8 cellular contexts compared by ENCODE assay signal in the genomic region with DNA sequence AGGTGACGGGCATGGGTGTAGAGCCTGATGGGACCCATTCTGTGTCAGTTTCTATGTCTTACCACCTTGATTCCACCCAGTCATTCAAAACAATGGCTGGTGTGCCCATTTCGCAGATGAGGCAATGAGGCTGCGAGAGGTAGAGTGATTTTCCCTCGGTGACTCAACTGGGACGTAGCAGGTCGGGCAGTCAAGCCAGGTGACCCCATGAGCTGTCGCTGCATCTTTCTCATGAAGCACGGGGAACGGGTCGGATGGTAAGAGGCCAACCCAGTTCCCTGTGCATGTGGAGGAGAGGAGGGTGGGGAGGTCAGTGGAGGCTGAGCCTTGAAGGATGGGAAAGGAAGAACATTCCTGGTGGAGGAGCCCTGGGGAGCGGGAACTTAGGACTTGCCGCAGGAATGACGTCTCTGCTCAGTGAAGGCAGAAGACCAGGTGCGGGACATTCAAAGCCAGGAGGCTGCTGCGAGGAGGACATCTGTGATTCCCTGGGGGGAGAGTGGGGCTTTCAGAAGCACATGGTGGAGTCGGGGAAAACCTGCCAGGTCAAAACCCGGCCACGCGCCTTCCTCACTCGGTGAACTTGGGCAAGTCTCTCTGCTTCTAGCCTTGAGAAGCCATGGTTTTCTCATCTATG. TPM values are rescaled to one million over a fixed set of nuclear protein-coding genes. Genes with fewer than 3 reads are reported as not detected.
DNase-seq lines count a peak whose midpoint lies in the region; TF ChIP-seq lines count a peak whose summit lies in the region.

No MANE protein-coding gene starts in this region.

- H3K9me3 ChIP-seq in esophagus squamous epithelium: no peaks in the 10 kb centered on the region
- H3K9me3 ChIP-seq in adrenal gland (replicated peaks in 1 of 3): no peaks in the 10 kb centered on the region

- intact Hi-C loops in activated CD4-positive, alpha-beta memory T cell treated with anti-CD3 and anti-CD28 coated beads for 36 hours (cut with micrococcal nuclease): loop anchor here (1.0 to 2.0 kb wide), 4 partner anchors 16 to 166 kb away; no protein-coding TSS in a partner anchor
- intact Hi-C loops in esophagus squamous epithelium (cut with DNase I): no loop called here
- intact Hi-C loops in adrenal gland (cut with DNase I): no loop called here

- no peaks in the 10 kb centered on the region for H3K27me3 Mint-ChIP-seq in activated CD4-positive, alpha-beta memory T cell treated with anti-CD3 and anti-CD28 coated beads for 36 hours
- H3K27me3 Mint-ChIP-seq in stimulated activated naive CD8-positive, alpha-beta T cell treated with anti-CD3 and anti-CD28 coated beads, Interleukin-15, Interleukin-2, amounts not matched to agents 100 ng/mL and 50 ng/mL, for 24 hours: no peaks in the 10 kb centered on the region

- H3K27ac Mint-ChIP-seq in activated CD4-positive, alpha-beta memory T cell treated with anti-CD3 and anti-CD28 coated beads for 36 hours: peak overlapping the region; percentile 96
- H3K27ac Mint-ChIP-seq in stimulated activated naive CD8-positive, alpha-beta T cell treated with anti-CD3 and anti-CD28 coated beads, Interleukin-15, Interleukin-2, amounts not matched to agents 100 ng/mL and 50 ng/mL, for 24 hours: peak overlapping the region; percentile 100

- H3K36me3 Mint-ChIP-seq in activated CD4-positive, alpha-beta memory T cell treated with anti-CD3 and anti-CD28 coated beads for 36 hours: peaks cover 50% of the 10 kb centered on the region
- peaks cover 56% of the 10 kb centered on the region for H3K36me3 Mint-ChIP-seq in stimulated activated naive CD8-positive, alpha-beta T cell treated with anti-CD3 and anti-CD28 coated beads, Interleukin-15, Interleukin-2, amounts not matched to agents 100 ng/mL and 50 ng/mL, for 24 hours (ENCODE audit: low read depth)

- WGBS in esophagus squamous epithelium, 2 donors: 77 to 83% methylated on average over 15 to 17 of the region's 20 CpGs
- 84 to 93% (median 86%) methylated on average over 17 to 20 of the region's 20 CpGs for WGBS in adrenal gland, 4 donors

- CTCF ChIA-PET in activated CD4-positive, alpha-beta memory T cell treated with anti-CD3 and anti-CD28 coated beads for 36 hours (lab: Charles Lee): interaction anchor here (1.0 to 8.5 kb wide), 4 partner anchors 15 to 169 kb away, joined by 3 to 75 read pairs (median 6); no protein-coding TSS in a partner anchor

- TF ChIP-seq CTCF in esophagus squamous epithelium (IDR thresholded peaks at IDR 0.05) (no peak), adrenal gland (IDR thresholded peaks at IDR 0.05) (no peak)

- H3K4me3 ChIP-seq in esophagus squamous epithelium: peak overlapping the region in 3 of 4 donors; percentile 0 to 47 (median 27)
- no peak overlapping the region for H3K4me3 ChIP-seq in adrenal gland

- POLR2A ChIA-PET in activated CD4-positive, alpha-beta memory T cell treated with anti-CD3 and anti-CD28 coated beads for 36 hours (lab: Charles Lee): interaction anchor here (1.1 to 5.6 kb wide), 8 partner anchors 15 to 168 kb away, joined by 3 to 87 read pairs (median 18); no protein-coding TSS in a partner anchor

- H3K27me3 ChIP-seq in esophagus squamous epithelium: peaks cover 0 to 41% (median 0%) of the 10 kb centered on the region in 4 donors
- H3K27me3 ChIP-seq in adrenal gland: peaks cover 5% of the 10 kb centered on the region

- peaks cover 53% of the 10 kb centered on the region for H3K4me1 Mint-ChIP-seq in activated CD4-positive, alpha-beta memory T cell treated with anti-CD3 and anti-CD28 coated beads for 36 hours (ENCODE audit: low read depth)
- H3K4me1 Mint-ChIP-seq in stimulated activated naive CD8-positive, alpha-beta T cell treated with anti-CD3 and anti-CD28 coated beads, Interleukin-15, Interleukin-2, amounts not matched to agents 100 ng/mL and 50 ng/mL, for 24 hours (ENCODE audit: low read depth): peaks cover 68% of the 10 kb centered on the region

- no peak for TF ChIP-seq POLR2A in esophagus squamous epithelium (IDR thresholded peaks at IDR 0.05)
- TF ChIP-seq POLR2A in adrenal gland (IDR thresholded peaks at IDR 0.05): no peak

- H3K27ac ChIP-seq in esophagus squamous epithelium (peak overlapping the region in 2 of 4 donors; percentile 50 to 63), adrenal gland (no peak overlapping the region)

- peaks cover 0 to 28% (median 13%) of the 10 kb centered on the region in 3 donors for H3K4me1 ChIP-seq in esophagus squamous epithelium
- peaks cover 0 to 10% of the 10 kb centered on the region in 2 donors for H3K4me1 ChIP-seq in adrenal gland (replicated peaks in 1 of 2)

- DNase-seq in NK-92 treated with Interleukin-12 subunit alpha and Interleukin-12 subunit beta, amount 100 ng/mL, for 24 hours (lab: John Stamatoyannopoulos, UW): peak; percentile 38
- DNase-seq in NK-92 (lab: John Stamatoyannopoulos, UW; ENCODE audit: unreplicated experiment) (no peak), esophagus squamous epithelium (lab: John Stamatoyannopoulos, UW) (no peak), NCI-H2196 (lab: John Stamatoyannopoulos, UW; ENCODE audit: unreplicated experiment) (no peak), NCI-H1092 (lab: John Stamatoyannopoulos, UW) (no peak), adrenal gland (no peak)
- peak; percentile 83 for DNase-seq in activated CD4-positive, alpha-beta memory T cell treated with anti-CD3 and anti-CD28 coated beads for 36 hours

- peak overlapping the region; percentile 100 for H3K4me3 Mint-ChIP-seq in activated CD4-positive, alpha-beta memory T cell treated with anti-CD3 and anti-CD28 coated beads for 36 hours
- H3K4me3 Mint-ChIP-seq in stimulated activated naive CD8-positive, alpha-beta T cell treated with anti-CD3 and anti-CD28 coated beads, Interleukin-15, Interleukin-2, amounts not matched to agents 100 ng/mL and 50 ng/mL, for 24 hours: peak overlapping the region; percentile 100

- H3K9me3 Mint-ChIP-seq in activated CD4-positive, alpha-beta memory T cell treated with anti-CD3 and anti-CD28 coated beads for 36 hours: no peaks in the 10 kb centered on the region
- no peaks in the 10 kb centered on the region for H3K9me3 Mint-ChIP-seq in stimulated activated naive CD8-positive, alpha-beta T cell treated with anti-CD3 and anti-CD28 coated beads, Interleukin-15, Interleukin-2, amounts not matched to agents 100 ng/mL and 50 ng/mL, for 24 hours

- H3K36me3 ChIP-seq in esophagus squamous epithelium: no peaks in the 10 kb centered on the region
- H3K36me3 ChIP-seq in adrenal gland (replicated peaks in 1 of 2): no peaks in the 10 kb centered on the region

RNA-seq across cellular contexts. Expression of gene IL21R, which starts 1.1 kb away (rescaled TPM):
- total RNA-seq in activated CD4-positive, alpha-beta memory T cell treated with anti-CD3 and anti-CD28 coated beads for 36 hours: 10 to 100 TPM; 55.0 to 55.9 TPM
- total RNA-seq in esophagus squamous epithelium (1 to 10 TPM in 1 of 4 donors, under 1 TPM in 3; 0.23 to 1.2 (median 0.39) TPM), adrenal gland (1 to 10 TPM in 1 of 8 donors, under 1 TPM in 6, not detected in 1; 0.14 to 2.6 (median 0.46) TPM)
- polyA plus RNA-seq in adrenal gland: under 1 TPM; 0.08 to 0.55 (median 0.17) TPM

Comparison
In these comparisons a context has a peak if more than half of its experiments do, and no peak if none do; other contexts are left out.
1. DNase-seq: peak in NK-92 treated with Interleukin-12 subunit alpha and Interleukin-12 subunit beta, amount 100 ng/mL, for 24 hours (single experiment) and activated CD4-positive, alpha-beta memory T cell treated with anti-CD3 and anti-CD28 coated beads for 36 hours (single experiment); none in NK-92 (single experiment), esophagus squamous epithelium (single experiment), NCI-H2196 (single experiment), NCI-H1092 (single experiment) and adrenal gland (0 of 7).
2. H3K4me3 ChIP-seq: peak in esophagus squamous epithelium (3 of 4); none in adrenal gland (0 of 4).
3. RNA of gene IL21R, which starts 1.1 kb away (total RNA-seq): 55.0 to 55.9 TPM in activated CD4-positive, alpha-beta memory T cell treated with anti-CD3 and anti-CD28 coated beads for 36 hours; 0.14 to 2.6 TPM in adrenal gland and 0.23 to 1.2 TPM in esophagus squamous epithelium; every median in the first group is over 10 times any median in the second.